1 cellular context compared by ENCODE assay signal in the genomic region with DNA sequence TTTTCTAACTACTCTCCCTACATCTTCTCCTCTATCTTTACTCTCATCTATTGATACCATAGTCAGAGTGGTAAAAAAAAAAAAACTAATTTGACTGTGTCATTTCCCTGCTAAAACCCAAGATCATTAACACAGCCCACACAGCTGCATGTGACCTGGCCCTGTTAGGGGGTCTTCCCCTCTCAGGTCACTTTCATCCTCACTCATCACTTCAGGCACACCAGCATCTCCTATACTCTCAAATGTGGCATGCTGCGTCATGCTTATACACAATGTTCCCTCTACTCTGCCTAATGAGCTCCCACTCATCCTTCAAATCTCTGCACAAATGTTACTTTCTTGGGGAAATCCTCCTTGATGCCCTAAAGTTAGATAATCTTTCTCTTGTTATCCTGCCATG.
TF ChIP-seq lines count a peak whose summit lies in the region.

No MANE protein-coding gene starts in this region.

TF ChIP-seq in GM12878, 131 proteins besides CTCF, POLR2A, EP300 and RAD21 (continued from another document):
- no peak for TF ChIP-seq PRDM15 (CRISPR knock-in tag; IDR thresholded peaks at IDR 0.05)
- peak; percentile 58; the same call in 1 of the 2 replicates for TF ChIP-seq RAD51 (IDR thresholded peaks at IDR 0.05)
- peak; percentile 32; the same call in 1 of the 2 replicates for TF ChIP-seq RUNX3 (IDR thresholded peaks at IDR 0.05; ENCODE audit: low read length)
- TF ChIP-seq LARP7 (IDR thresholded peaks at IDR 0.05): no peak
- no peak for TF ChIP-seq MXI1 (IDR thresholded peaks at IDR 0.05; ENCODE audit: low read depth, low read length)
- no peak for TF ChIP-seq RFX5 (IDR thresholded peaks at IDR 0.05; ENCODE audit: low read depth, low read length)
- peak; percentile 70; the same call in 1 of the 2 replicates for TF ChIP-seq ZNF384 (IDR thresholded peaks at IDR 0.05; ENCODE audit: borderline replicate concordance, low read depth, low read length)
- TF ChIP-seq SMC3 (IDR thresholded peaks at IDR 0.05; ENCODE audit: borderline replicate concordance, low read length): no peak
- no peak for TF ChIP-seq POU2F2 (IDR thresholded peaks at IDR 0.05; ENCODE audit: borderline replicate concordance, low read depth, low read length)
- TF ChIP-seq SIX5 (IDR thresholded peaks at IDR 0.05; ENCODE audit: low read depth, low read length, severe bottlenecking): no peak
- no peak for TF ChIP-seq NBN (IDR thresholded peaks at IDR 0.05)
- TF ChIP-seq CEBPB (IDR thresholded peaks at IDR 0.05; ENCODE audit: borderline replicate concordance in 1 of 2, low read depth in 2 of 2, low read length in 2 of 2): no peak
- TF ChIP-seq GABPA (IDR thresholded peaks at IDR 0.05; ENCODE audit: low read depth): no peak
- no peak for TF ChIP-seq PBX3 (IDR thresholded peaks at IDR 0.05; ENCODE audit: insufficient replicate concordance, low read depth, low read length)
- TF ChIP-seq ZNF274 (IDR thresholded peaks at IDR 0.05; ENCODE audit: insufficient read depth, insufficient read length): no peak
- TF ChIP-seq NR2C2 (IDR thresholded peaks at IDR 0.05; ENCODE audit: borderline replicate concordance, control insufficient read depth, insufficient read length, low read depth): no peak
- TF ChIP-seq CHD4 (IDR thresholded peaks at IDR 0.05): no peak
- TF ChIP-seq NRF1 (conservative IDR thresholded peaks at IDR 0.05; ENCODE audit: low read depth, low read length): no peak
- TF ChIP-seq BCL11A (IDR thresholded peaks at IDR 0.05; ENCODE audit: low read depth, low read length): peak; percentile 78
- no peak for TF ChIP-seq JUNB (IDR thresholded peaks at IDR 0.05)
- TF ChIP-seq ATF2 (IDR thresholded peaks at IDR 0.05; ENCODE audit: low read length): no peak
- no peak for TF ChIP-seq PAX8 (IDR thresholded peaks at IDR 0.05)
- TF ChIP-seq SP1 (IDR thresholded peaks at IDR 0.05; ENCODE audit: low read depth, low read length): no peak
- TF ChIP-seq NR2C1 (IDR thresholded peaks at IDR 0.05): no peak
- no peak for TF ChIP-seq ZNF687 (IDR thresholded peaks at IDR 0.05)
- TF ChIP-seq BHLHE40 (IDR thresholded peaks at IDR 0.05; ENCODE audit: borderline replicate concordance in 1 of 2, low read depth in 2 of 2, low read length in 1 of 2): peak; percentile 80 to 82
- TF ChIP-seq KLF5 (IDR thresholded peaks at IDR 0.05; ENCODE audit: partially characterized antibody): no peak
- no peak for TF ChIP-seq SUZ12 (IDR thresholded peaks at IDR 0.05; ENCODE audit: unreplicated experiment)
- TF ChIP-seq MTA2 (IDR thresholded peaks at IDR 0.05; ENCODE audit: low read depth): peak; percentile 66
- no peak for TF ChIP-seq SMARCA5 (IDR thresholded peaks at IDR 0.05)
- TF ChIP-seq, protein P1, sequence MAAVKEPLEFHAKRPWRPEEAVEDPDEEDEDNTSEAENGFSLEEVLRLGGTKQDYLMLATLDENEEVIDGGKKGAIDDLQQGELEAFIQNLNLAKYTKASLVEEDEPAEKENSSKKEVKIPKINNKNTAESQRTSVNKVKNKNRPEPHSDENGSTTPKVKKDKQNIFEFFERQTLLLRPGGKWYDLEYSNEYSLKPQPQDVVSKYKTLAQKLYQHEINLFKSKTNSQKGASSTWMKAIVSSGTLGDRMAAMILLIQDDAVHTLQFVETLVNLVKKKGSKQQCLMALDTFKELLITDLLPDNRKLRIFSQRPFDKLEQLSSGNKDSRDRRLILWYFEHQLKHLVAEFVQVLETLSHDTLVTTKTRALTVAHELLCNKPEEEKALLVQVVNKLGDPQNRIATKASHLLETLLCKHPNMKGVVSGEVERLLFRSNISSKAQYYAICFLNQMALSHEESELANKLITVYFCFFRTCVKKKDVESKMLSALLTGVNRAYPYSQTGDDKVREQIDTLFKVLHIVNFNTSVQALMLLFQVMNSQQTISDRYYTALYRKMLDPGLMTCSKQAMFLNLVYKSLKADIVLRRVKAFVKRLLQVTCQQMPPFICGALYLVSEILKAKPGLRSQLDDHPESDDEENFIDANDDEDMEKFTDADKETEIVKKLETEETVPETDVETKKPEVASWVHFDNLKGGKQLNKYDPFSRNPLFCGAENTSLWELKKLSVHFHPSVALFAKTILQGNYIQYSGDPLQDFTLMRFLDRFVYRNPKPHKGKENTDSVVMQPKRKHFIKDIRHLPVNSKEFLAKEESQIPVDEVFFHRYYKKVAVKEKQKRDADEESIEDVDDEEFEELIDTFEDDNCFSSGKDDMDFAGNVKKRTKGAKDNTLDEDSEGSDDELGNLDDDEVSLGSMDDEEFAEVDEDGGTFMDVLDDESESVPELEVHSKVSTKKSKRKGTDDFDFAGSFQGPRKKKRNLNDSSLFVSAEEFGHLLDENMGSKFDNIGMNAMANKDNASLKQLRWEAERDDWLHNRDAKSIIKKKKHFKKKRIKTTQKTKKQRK (IDR thresholded peaks at IDR 0.05; ENCODE audit: low read depth, low read length): no peak
- TF ChIP-seq IRF4 (IDR thresholded peaks at IDR 0.05; ENCODE audit: low read depth, low read length): 0 out of 2 replicates have a peak, but pooled peaks have one; percentile 35
- TF ChIP-seq, protein P2, sequence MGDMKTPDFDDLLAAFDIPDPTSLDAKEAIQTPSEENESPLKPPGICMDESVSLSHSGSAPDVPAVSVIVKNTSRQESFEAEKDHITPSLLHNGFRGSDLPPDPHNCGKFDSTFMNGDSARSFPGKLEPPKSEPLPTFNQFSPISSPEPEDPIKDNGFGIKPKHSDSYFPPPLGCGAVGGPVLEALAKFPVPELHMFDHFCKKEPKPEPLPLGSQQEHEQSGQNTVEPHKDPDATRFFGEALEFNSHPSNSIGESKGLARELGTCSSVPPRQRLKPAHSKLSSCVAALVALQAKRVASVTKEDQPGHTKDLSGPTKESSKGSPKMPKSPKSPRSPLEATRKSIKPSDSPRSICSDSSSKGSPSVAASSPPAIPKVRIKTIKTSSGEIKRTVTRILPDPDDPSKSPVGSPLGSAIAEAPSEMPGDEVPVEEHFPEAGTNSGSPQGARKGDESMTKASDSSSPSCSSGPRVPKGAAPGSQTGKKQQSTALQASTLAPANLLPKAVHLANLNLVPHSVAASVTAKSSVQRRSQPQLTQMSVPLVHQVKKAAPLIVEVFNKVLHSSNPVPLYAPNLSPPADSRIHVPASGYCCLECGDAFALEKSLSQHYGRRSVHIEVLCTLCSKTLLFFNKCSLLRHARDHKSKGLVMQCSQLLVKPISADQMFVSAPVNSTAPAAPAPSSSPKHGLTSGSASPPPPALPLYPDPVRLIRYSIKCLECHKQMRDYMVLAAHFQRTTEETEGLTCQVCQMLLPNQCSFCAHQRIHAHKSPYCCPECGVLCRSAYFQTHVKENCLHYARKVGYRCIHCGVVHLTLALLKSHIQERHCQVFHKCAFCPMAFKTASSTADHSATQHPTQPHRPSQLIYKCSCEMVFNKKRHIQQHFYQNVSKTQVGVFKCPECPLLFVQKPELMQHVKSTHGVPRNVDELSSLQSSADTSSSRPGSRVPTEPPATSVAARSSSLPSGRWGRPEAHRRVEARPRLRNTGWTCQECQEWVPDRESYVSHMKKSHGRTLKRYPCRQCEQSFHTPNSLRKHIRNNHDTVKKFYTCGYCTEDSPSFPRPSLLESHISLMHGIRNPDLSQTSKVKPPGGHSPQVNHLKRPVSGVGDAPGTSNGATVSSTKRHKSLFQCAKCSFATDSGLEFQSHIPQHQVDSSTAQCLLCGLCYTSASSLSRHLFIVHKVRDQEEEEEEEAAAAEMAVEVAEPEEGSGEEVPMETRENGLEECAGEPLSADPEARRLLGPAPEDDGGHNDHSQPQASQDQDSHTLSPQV (IDR thresholded peaks at IDR 0.05): no peak
- TF ChIP-seq MEF2B (IDR thresholded peaks at IDR 0.05; ENCODE audit: partially characterized antibody, poor library complexity, severe bottlenecking): no peak
- TF ChIP-seq TBL1XR1 (IDR thresholded peaks at IDR 0.05; ENCODE audit: low read depth, low read length): no peak
- no peak for TF ChIP-seq MYC (IDR thresholded peaks at IDR 0.05; ENCODE audit: insufficient read depth, insufficient read length, insufficient replicate concordance, low read length, severe bottlenecking)
